In the genomic region with DNA sequence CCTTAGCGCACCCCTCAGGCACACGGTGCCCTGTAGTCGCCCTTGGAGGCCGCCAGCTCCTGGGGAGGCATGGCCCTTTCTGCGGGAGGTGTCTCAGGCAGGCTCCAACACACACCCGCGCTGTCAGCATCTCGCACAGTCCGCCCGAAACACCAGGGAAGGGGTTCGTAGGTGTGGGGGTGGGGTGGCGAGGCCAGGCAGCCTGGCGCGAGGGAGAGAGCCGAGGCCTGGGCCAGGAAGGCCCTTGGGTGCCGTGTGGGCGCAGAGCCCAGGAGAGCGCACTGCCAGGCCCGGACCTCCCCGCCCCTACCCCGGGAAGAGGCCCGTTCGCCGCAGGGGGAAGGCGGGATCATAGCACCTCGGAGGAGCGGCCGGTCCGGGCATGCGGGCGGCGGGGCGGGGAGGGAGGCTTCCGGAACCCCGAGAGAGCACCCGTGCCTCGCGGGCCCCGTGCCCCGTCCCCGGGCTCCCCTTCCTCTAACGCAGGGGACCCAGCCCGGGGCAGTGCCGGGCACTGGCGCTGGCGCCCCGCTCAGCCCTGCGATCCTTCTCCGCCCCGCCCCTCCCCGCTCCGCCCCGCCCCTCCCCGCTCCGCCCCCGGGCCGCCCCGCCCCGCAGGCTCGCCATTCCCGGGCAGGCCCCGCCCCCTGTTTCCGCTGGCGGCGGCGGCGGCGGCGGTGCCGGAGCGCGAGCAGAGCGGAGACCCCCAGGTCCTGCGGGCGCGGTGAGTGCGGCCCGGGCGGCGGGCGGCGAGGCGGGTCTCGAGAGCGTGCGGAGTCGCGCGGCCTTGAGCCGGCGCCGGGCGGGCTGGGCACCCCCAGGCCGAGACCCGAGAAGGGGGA, we compare ENCODE assay signal across 8 cellular contexts. TPM values are rescaled to one million over a fixed set of nuclear protein-coding genes. Genes with fewer than 3 reads are reported as not detected.
DNase-seq lines count a peak whose midpoint lies in the region; ATAC-seq and TF ChIP-seq lines count a peak whose summit lies in the region.

A gene with protein sequence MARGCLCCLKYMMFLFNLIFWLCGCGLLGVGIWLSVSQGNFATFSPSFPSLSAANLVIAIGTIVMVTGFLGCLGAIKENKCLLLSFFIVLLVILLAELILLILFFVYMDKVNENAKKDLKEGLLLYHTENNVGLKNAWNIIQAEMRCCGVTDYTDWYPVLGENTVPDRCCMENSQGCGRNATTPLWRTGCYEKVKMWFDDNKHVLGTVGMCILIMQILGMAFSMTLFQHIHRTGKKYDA (plus strand): TSS at position 650 of the 842 bp plus-strand sequence. CDS start 123,815 bp downstream, outside the sequence.

- no TSS peak for BruUV-seq in OCI-LY7 (replicated peaks; lab: Mats Ljungman, UMichigan)

- peak within 1 kb of the TSS; percentile 67 for H3K4me2 ChIP-seq in OCI-LY7 (ENCODE audit: low read length)

- no peaks in the 10 kb centered on the region for H3K4me1 ChIP-seq in OCI-LY7 (ENCODE audit: insufficient read depth, low read length, poor library complexity, severe bottlenecking)

- no peaks in the 10 kb centered on the region for H3K9me2 ChIP-seq in OCI-LY7 (ENCODE audit: insufficient read depth, low read length)

- intact Hi-C loops in OCI-LY7 (cut with micrococcal nuclease; ENCODE audit: unreplicated experiment), result no loop called here
- intact Hi-C loops in activated T-helper 2 cell treated with anti-CD3 and anti-CD28 coated beads, Interferon-gamma antibody, Interleukin-2, Interleukin-4, amounts not matched to agents 10 μg/mL and 5 μg/mL and 100 μg/mL, durations not matched to agents 14 hours and 24 hours and 36 hours (cut with micrococcal nuclease), result no loop called here

- H3K4me3 ChIP-seq in OCI-LY7 (ENCODE audit: low read depth, low read length, poor library complexity, severe bottlenecking), result peak within 1 kb of the TSS; percentile 67
- peak within 1 kb of the TSS; percentile 69 for H3K4me3 ChIP-seq in fibroblast of mammary gland (ENCODE audit: control insufficient read depth, low read depth, low read length)

- no peak within 1 kb of the TSS for H3K27ac Mint-ChIP-seq in activated T-helper 2 cell treated with anti-CD3 and anti-CD28 coated beads, Interferon-gamma antibody, Interleukin-2, Interleukin-4, amounts not matched to agents 10 μg/mL and 5 μg/mL and 100 μg/mL, durations not matched to agents 14 hours and 24 hours and 36 hours
- peak within 1 kb of the TSS; percentile 44 to 78 (median 75) for H3K27ac Mint-ChIP-seq in nephron
- H3K27ac Mint-ChIP-seq in stimulated activated naive CD8-positive, alpha-beta T cell treated with anti-CD3 and anti-CD28 coated beads, Interleukin-15, Interleukin-2, amounts not matched to agents 100 ng/mL and 50 ng/mL, for 24 hours, result no peak within 1 kb of the TSS

- TF ChIP-seq CTCF in OCI-LY7 (conservative IDR thresholded peaks at IDR 0.05; ENCODE audit: low read length), result no peak
- TF ChIP-seq CTCF in fibroblast of mammary gland (conservative IDR thresholded peaks at IDR 0.05; ENCODE audit: control insufficient read depth, insufficient read depth, low read depth, low read length), result no peak
- no peak for TF ChIP-seq CTCF in nephron (IDR thresholded peaks at IDR 0.05; ENCODE audit: unreplicated experiment in 3 of 3)

- POLR2A ChIA-PET in OCI-LY7 (lab: Charles Lee), result no interaction called here

- CTCF ChIA-PET in OCI-LY7 (lab: Charles Lee; ENCODE audit: unreplicated experiment), result no interaction called here

- peaks cover 3% of the 10 kb centered on the region for H3K4me1 Mint-ChIP-seq in activated T-helper 2 cell treated with anti-CD3 and anti-CD28 coated beads, Interferon-gamma antibody, Interleukin-2, Interleukin-4, amounts not matched to agents 10 μg/mL and 5 μg/mL and 100 μg/mL, durations not matched to agents 14 hours and 24 hours and 36 hours (ENCODE audit: low read depth)
- peaks cover 30% of the 10 kb centered on the region for H3K4me1 Mint-ChIP-seq in nephron
- H3K4me1 Mint-ChIP-seq in stimulated activated naive CD8-positive, alpha-beta T cell treated with anti-CD3 and anti-CD28 coated beads, Interleukin-15, Interleukin-2, amounts not matched to agents 100 ng/mL and 50 ng/mL, for 24 hours (ENCODE audit: low read depth), result peaks cover 8% of the 10 kb centered on the region

- peak within 1 kb of the TSS; percentile 76 for H3K4me3 Mint-ChIP-seq in activated T-helper 2 cell treated with anti-CD3 and anti-CD28 coated beads, Interferon-gamma antibody, Interleukin-2, Interleukin-4, amounts not matched to agents 10 μg/mL and 5 μg/mL and 100 μg/mL, durations not matched to agents 14 hours and 24 hours and 36 hours (ENCODE audit: low read depth)
- H3K4me3 Mint-ChIP-seq in nephron, result peak within 1 kb of the TSS; percentile 87 to 93 (median 92)
- H3K4me3 Mint-ChIP-seq in stimulated activated naive CD8-positive, alpha-beta T cell treated with anti-CD3 and anti-CD28 coated beads, Interleukin-15, Interleukin-2, amounts not matched to agents 100 ng/mL and 50 ng/mL, for 24 hours, result peak within 1 kb of the TSS; percentile 72

- H3K9me3 Mint-ChIP-seq in activated T-helper 2 cell treated with anti-CD3 and anti-CD28 coated beads, Interferon-gamma antibody, Interleukin-2, Interleukin-4, amounts not matched to agents 10 μg/mL and 5 μg/mL and 100 μg/mL, durations not matched to agents 14 hours and 24 hours and 36 hours, result no peaks in the 10 kb centered on the region
- H3K9me3 Mint-ChIP-seq in nephron, result no peaks in the 10 kb centered on the region
- no peaks in the 10 kb centered on the region for H3K9me3 Mint-ChIP-seq in stimulated activated naive CD8-positive, alpha-beta T cell treated with anti-CD3 and anti-CD28 coated beads, Interleukin-15, Interleukin-2, amounts not matched to agents 100 ng/mL and 50 ng/mL, for 24 hours

- H3K9me3 ChIP-seq in OCI-LY7 (ENCODE audit: low read length), result no peaks in the 10 kb centered on the region

- H3K79me2 ChIP-seq in OCI-LY7 (ENCODE audit: insufficient read depth, low read depth, low read length), result no peaks in the 10 kb centered on the region

- peak; percentile 68 for ATAC-seq in HG03159 (IDR thresholded peaks at IDR 0.05; ENCODE audit: unreplicated experiment)

- DNase-seq in NCI-H82 (lab: John Stamatoyannopoulos, UW) (peak; percentile 78), NCI-H82 treated with DMSO at 0.1 percent for 48 hours (lab: John Stamatoyannopoulos, UW; ENCODE audit: unreplicated experiment) (no peak), OCI-LY7 (ENCODE audit: low spot score) (peak; percentile 56), fibroblast of mammary gland (ENCODE audit: low read depth) (peak; percentile 50)
- peak; percentile 36 for DNase-seq in activated T-helper 2 cell treated with anti-CD3 and anti-CD28 coated beads, Interferon-gamma antibody, Interleukin-2, Interleukin-4, amounts not matched to agents 10 μg/mL and 5 μg/mL and 100 μg/mL, durations not matched to agents 14 hours and 24 hours and 36 hours (ENCODE audit: low spot score)

- no peaks in the 10 kb centered on the region for H3K36me3 Mint-ChIP-seq in activated T-helper 2 cell treated with anti-CD3 and anti-CD28 coated beads, Interferon-gamma antibody, Interleukin-2, Interleukin-4, amounts not matched to agents 10 μg/mL and 5 μg/mL and 100 μg/mL, durations not matched to agents 14 hours and 24 hours and 36 hours (ENCODE audit: low read depth)
- H3K36me3 Mint-ChIP-seq in nephron (ENCODE audit: low read depth), result peaks cover 6% of the 10 kb centered on the region
- H3K36me3 Mint-ChIP-seq in stimulated activated naive CD8-positive, alpha-beta T cell treated with anti-CD3 and anti-CD28 coated beads, Interleukin-15, Interleukin-2, amounts not matched to agents 100 ng/mL and 50 ng/mL, for 24 hours (ENCODE audit: low read depth), result no peaks in the 10 kb centered on the region

- H3K27ac ChIP-seq in OCI-LY7 (ENCODE audit: low read depth, low read length, poor library complexity, severe bottlenecking), result no peak within 1 kb of the TSS

- H3K36me3 ChIP-seq in OCI-LY7 (ENCODE audit: insufficient read depth, low read length), result no peaks in the 10 kb centered on the region

- H2AFZ ChIP-seq in OCI-LY7 (ENCODE audit: low read length), result peak within 1 kb of the TSS; percentile 51; the same call in 1 of the 2 replicates

- H3K27me3 Mint-ChIP-seq in activated T-helper 2 cell treated with anti-CD3 and anti-CD28 coated beads, Interferon-gamma antibody, Interleukin-2, Interleukin-4, amounts not matched to agents 10 μg/mL and 5 μg/mL and 100 μg/mL, durations not matched to agents 14 hours and 24 hours and 36 hours (ENCODE audit: low read depth), result peaks cover 17% of the 10 kb centered on the region
- peaks cover 8% of the 10 kb centered on the region for H3K27me3 Mint-ChIP-seq in nephron (ENCODE audit: low read depth)
- peaks cover 22% of the 10 kb centered on the region for H3K27me3 Mint-ChIP-seq in stimulated activated naive CD8-positive, alpha-beta T cell treated with anti-CD3 and anti-CD28 coated beads, Interleukin-15, Interleukin-2, amounts not matched to agents 100 ng/mL and 50 ng/mL, for 24 hours

- no peaks in the 10 kb centered on the region for H4K20me1 ChIP-seq in OCI-LY7 (ENCODE audit: insufficient read depth, low read length)

RNA-seq across cellular contexts. Expression of the gene that starts here (rescaled TPM):
- 0.50 TPM in 1 of 2 replicates, not detected in the other for total RNA-seq in OCI-LY7 (2014; rRNA removed; shearing (Covaris generic))
- 0.74 and 1.3 TPM in 2 replicates for total RNA-seq in OCI-LY7 (2022)
- total RNA-seq in activated T-helper 2 cell treated with anti-CD3 and anti-CD28 coated beads, Interferon-gamma antibody, Interleukin-2, Interleukin-4, amounts not matched to agents 10 μg/mL and 5 μg/mL and 100 μg/mL, durations not matched to agents 14 hours and 24 hours and 36 hours, result 0.18 and 0.48 TPM in 2 replicates

Comparison
In these comparisons a context has a peak if more than half of its experiments do, and no peak if none do; other contexts are left out.
1. Peak in DNase-seq in activated T-helper 2 cell treated with anti-CD3 and anti-CD28 coated beads, Interferon-gamma antibody, Interleukin-2, Interleukin-4, amounts not matched to agents 10 μg/mL and 5 μg/mL and 100 μg/mL, durations not matched to agents 14 hours and 24 hours and 36 hours; RNA of the gene not detected or under 1 TPM.
2. H3K27ac Mint-ChIP-seq: peak in nephron (3 of 3); none in activated T-helper 2 cell treated with anti-CD3 and anti-CD28 coated beads, Interferon-gamma antibody, Interleukin-2, Interleukin-4, amounts not matched to agents 10 μg/mL and 5 μg/mL and 100 μg/mL, durations not matched to agents 14 hours and 24 hours and 36 hours (single experiment) and stimulated activated naive CD8-positive, alpha-beta T cell treated with anti-CD3 and anti-CD28 coated beads, Interleukin-15, Interleukin-2, amounts not matched to agents 100 ng/mL and 50 ng/mL, for 24 hours (single experiment).
3. Peak in every context shown above with its lines, with median percentiles within 50 percentile points of each other: H3K4me3 Mint-ChIP-seq.